ENCODE assay signal across 12 cellular contexts in the genomic region with DNA sequence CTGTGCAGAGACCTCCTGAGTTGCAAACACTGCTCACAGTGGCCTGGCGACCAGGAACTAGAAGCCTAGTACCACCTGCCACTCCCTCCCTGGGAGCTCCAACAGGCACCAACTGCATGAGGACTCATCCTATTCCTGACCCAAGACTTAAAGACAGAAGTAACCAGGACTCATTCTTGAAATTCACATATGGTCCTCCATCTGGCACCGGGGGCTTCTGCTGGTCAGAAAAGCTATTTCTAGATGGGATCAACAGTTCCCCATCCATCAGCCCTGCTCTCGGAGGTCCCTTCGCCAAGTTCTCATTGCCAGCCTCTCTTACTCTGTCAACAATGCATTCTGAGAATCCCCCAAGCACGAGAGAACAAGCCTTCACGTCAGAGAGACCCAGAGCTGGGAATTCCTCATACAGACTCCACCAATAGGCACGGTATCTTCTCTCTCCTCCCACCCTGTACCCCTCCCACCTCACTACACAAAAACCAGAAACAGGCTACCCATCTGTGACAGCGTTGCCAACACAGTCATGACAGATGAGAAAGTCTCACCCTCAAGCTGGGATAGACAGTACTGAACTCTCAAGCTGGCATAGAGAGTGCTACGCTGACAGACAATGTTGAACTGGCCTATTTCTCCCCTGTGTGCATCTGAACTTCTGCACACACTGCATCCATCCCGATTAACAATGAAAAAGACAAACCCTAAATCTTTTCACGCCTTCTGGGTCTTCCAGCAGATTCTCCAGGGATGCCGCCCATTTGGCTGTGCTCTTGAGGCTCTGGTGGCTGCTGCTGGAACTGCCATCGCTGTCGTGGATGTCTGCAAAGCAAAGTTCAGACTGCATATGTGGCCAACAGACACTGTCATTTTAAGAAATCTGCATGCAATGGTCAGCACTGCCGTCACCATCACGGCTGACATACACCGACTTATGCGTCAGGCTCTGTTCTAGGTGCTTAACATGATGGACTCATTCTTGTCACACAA. TPM values are rescaled to one million over a fixed set of nuclear protein-coding genes. Genes with fewer than 3 reads are reported as not detected.
DNase-seq lines count a peak whose midpoint lies in the region; ATAC-seq and TF ChIP-seq lines count a peak whose summit lies in the region.
"Had no signal": no experiment of that assay in that cellular context is flagged by ENCODE, and none has a peak within 500 bp of the region (broad histone marks: within the 10 kb centered on the region; RNA-seq: fewer than 3 reads in every experiment).

No MANE protein-coding gene starts in this region.

- intact Hi-C loops in Caco-2 (cut with micrococcal nuclease; ENCODE audit: unreplicated experiment) (no loop called here), PC-9 (cut with micrococcal nuclease; ENCODE audit: unreplicated experiment) (no loop called here)

- no peaks in the 10 kb centered on the region for H3K4me1 ChIP-seq in Caco-2
- H3K4me1 ChIP-seq in PC-9 (replicated peaks; ENCODE audit: insufficient read depth), result peaks cover 18% of the 10 kb centered on the region

- H3K4me3 Mint-ChIP-seq in Caco-2 (ENCODE audit: unreplicated experiment), result no peak overlapping the region

- in situ Hi-C loops in ACHN (cut with HindIII; ENCODE audit: low pct_ligation_motif_present, low pct_unique_long_range_greater_than_20kb, low sequenced_read_pairs), result no loop called here

- H3K27ac Mint-ChIP-seq in Caco-2 (ENCODE audit: unreplicated experiment), result no peak overlapping the region

- H3K27me3 ChIP-seq in Caco-2 (replicated peaks; ENCODE audit: control insufficient read depth, insufficient read depth, low read length) (no peaks in the 10 kb centered on the region), PC-9 (ENCODE audit: insufficient read depth, low read depth) (no peaks in the 10 kb centered on the region)
- H3K27me3 ChIP-seq: tibial nerve had no signal

- no peaks in the 10 kb centered on the region for H3K4me1 Mint-ChIP-seq in Caco-2 (ENCODE audit: low read depth, unreplicated experiment)

- no peaks in the 10 kb centered on the region for H3K27me3 Mint-ChIP-seq in Caco-2 (ENCODE audit: insufficient read depth, unreplicated experiment)

- BruUV-seq in Caco-2 (replicated peaks; lab: Mats Ljungman, UMichigan), result no TSS peak
- BruUV-seq in PC-9 (replicated peaks; lab: Mats Ljungman, UMichigan), result no TSS peak

- no peak for TF ChIP-seq POLR2A in GM18505 (IDR thresholded peaks at IDR 0.05; ENCODE audit: borderline replicate concordance, extremely low read depth, insufficient read depth, insufficient read length)

- peaks cover 7% of the 10 kb centered on the region for H3K36me3 Mint-ChIP-seq in Caco-2 (ENCODE audit: insufficient read depth, unreplicated experiment)

- DNase-seq in Caco-2 (peak in 1 of 2 experiments; percentile 18), PC-9 (no peak), epithelial cell of esophagus (ENCODE audit: low read depth) (no peak), ACHN (no peak), mesenteric fat pad (ENCODE audit: low spot score) (no peak)
- DNase-seq: activated gamma-delta T cell treated with Interleukin-2 at 50 U/mL for 16 hours, head of caudate nucleus had no signal

- no peak overlapping the region for H3K4me3 ChIP-seq in Caco-2 (ENCODE audit: low read depth, low read length)
- H3K4me3 ChIP-seq in PC-9, result no peak overlapping the region
- H3K4me3 ChIP-seq in epithelial cell of esophagus (ENCODE audit: low read length), result no peak overlapping the region
- H3K4me3 ChIP-seq: lung, tibial nerve had no signal

- H3K27ac ChIP-seq in 22Rv1 (no peak overlapping the region), PC-9 (no peak overlapping the region)
- H3K27ac ChIP-seq: tibial nerve had no signal

- CTCF ChIA-PET in Caco-2 (lab: Charles Lee), result no interaction called here
- CTCF ChIA-PET in PC-9 (lab: Charles Lee), result no interaction called here

- no peak overlapping the region for H3K4me2 ChIP-seq in PC-9

- peaks cover 17% of the 10 kb centered on the region for H3F3A ChIP-seq in PC-9 (ENCODE audit: insufficient read depth, low read depth)

- peak; percentile 14 for TF ChIP-seq CTCF in 22Rv1 (IDR thresholded peaks at IDR 0.05)
- peak; percentile 25 to 41 for TF ChIP-seq CTCF in Caco-2 (IDR thresholded peaks at IDR 0.05; ENCODE audit: insufficient read depth in 1 of 2, low read depth in 1 of 2, low read length in 1 of 2, severe bottlenecking in 1 of 2, unreplicated experiment in 1 of 2)
- TF ChIP-seq CTCF in PC-9 (conservative IDR thresholded peaks at IDR 0.05), result 0 out of 2 replicates have a peak, but pooled peaks have one; percentile 17
- TF ChIP-seq CTCF in epithelial cell of esophagus (IDR thresholded peaks at IDR 0.05; ENCODE audit: insufficient read depth, low read depth, low read length, missing control alignments), result peak; percentile 23

- ATAC-seq in HG02763 (IDR thresholded peaks at IDR 0.05; ENCODE audit: unreplicated experiment), result no peak
- no peak for ATAC-seq in GM18505 (IDR thresholded peaks at IDR 0.05; ENCODE audit: unreplicated experiment)

- H3K9me2 ChIP-seq in PC-9 (ENCODE audit: insufficient read depth), result no peaks in the 10 kb centered on the region

- H3K36me3 ChIP-seq in Caco-2 (ENCODE audit: control insufficient read depth, insufficient read depth, low read length) (no peaks in the 10 kb centered on the region), PC-9 (ENCODE audit: low read depth) (no peaks in the 10 kb centered on the region)

- no peaks in the 10 kb centered on the region for H4K20me1 ChIP-seq in PC-9 (ENCODE audit: insufficient read depth)

- H2AFZ ChIP-seq in PC-9, result no peak overlapping the region

- H3K9me3 Mint-ChIP-seq in Caco-2 (ENCODE audit: unreplicated experiment), result no peaks in the 10 kb centered on the region

- H3K9me3 ChIP-seq in Caco-2 (no peaks in the 10 kb centered on the region), PC-9 (ENCODE audit: insufficient read depth, low read depth) (no peaks in the 10 kb centered on the region)
- H3K9me3 ChIP-seq: tibial nerve had no signal

- POLR2A ChIA-PET in Caco-2 (lab: Charles Lee), result no interaction called here
- POLR2A ChIA-PET in PC-9 (lab: Charles Lee; ENCODE audit: unreplicated experiment), result no interaction called here

- H3K79me2 ChIP-seq in PC-9 (ENCODE audit: low read depth), result 0 out of 2 replicates have a peak, but pooled peaks cover 4% of the 10 kb centered on the region

RNA-seq across cellular contexts. Expression of a gene that starts 15.6 kb away (rescaled TPM):
- 22.6 and 23.2 TPM in 2 replicates for total RNA-seq in Caco-2 (2022)
- 44.5 and 46.0 TPM in 2 replicates for total RNA-seq in PC-9 (2021)
- 18.1 TPM for total RNA-seq in mesenteric fat pad
